ENCODE assay signal across 1 cellular context in genomic region chr1:161621181-161622000, GRCh38.
A peak's percentile ranks its signal among the peaks of the same experiment; 100 is the strongest.
TF ChIP-seq lines count a peak whose summit lies in the region.

No MANE protein-coding gene starts in this region.

TF ChIP-seq in HEK293, 187 proteins besides CTCF, POLR2A, EP300 and RAD21 (continued from another document):
- TF ChIP-seq ZBTB17 (tag by site-specific recombination; IDR thresholded peaks at IDR 0.05), result peak; percentile 96
- TF ChIP-seq PRDM10 (tag by site-specific recombination; IDR thresholded peaks at IDR 0.05), result peak; percentile 44
- TF ChIP-seq GLIS1 (tag by site-specific recombination; IDR thresholded peaks at IDR 0.05), result peak; percentile 11; the same call in 1 of the 2 replicates
- peak; percentile 32; the same call in 1 of the 2 replicates for TF ChIP-seq ZFP69B (tag by site-specific recombination; IDR thresholded peaks at IDR 0.05)
- peak; percentile 73 for TF ChIP-seq ZNF561 (tag by site-specific recombination; IDR thresholded peaks at IDR 0.05; ENCODE audit: borderline replicate concordance)
- peak; percentile 85 for TF ChIP-seq ZNF501 (tag by site-specific recombination; IDR thresholded peaks at IDR 0.05)
- TF ChIP-seq ZNF660 (tag by site-specific recombination; IDR thresholded peaks at IDR 0.05), result peak; percentile 96
- TF ChIP-seq ZNF184 (tag by site-specific recombination; IDR thresholded peaks at IDR 0.05), result peak; percentile 52; the same call in 1 of the 2 replicates
- TF ChIP-seq ZNF24 (tag by site-specific recombination; IDR thresholded peaks at IDR 0.05), result peak; percentile 71; the same call in 1 of the 2 replicates
- 0 out of 2 replicates have a peak, but pooled peaks have one; percentile 32 for TF ChIP-seq ZNF76 (tag by site-specific recombination; IDR thresholded peaks at IDR 0.05; ENCODE audit: borderline replicate concordance, low read depth)
- TF ChIP-seq, protein P1, sequence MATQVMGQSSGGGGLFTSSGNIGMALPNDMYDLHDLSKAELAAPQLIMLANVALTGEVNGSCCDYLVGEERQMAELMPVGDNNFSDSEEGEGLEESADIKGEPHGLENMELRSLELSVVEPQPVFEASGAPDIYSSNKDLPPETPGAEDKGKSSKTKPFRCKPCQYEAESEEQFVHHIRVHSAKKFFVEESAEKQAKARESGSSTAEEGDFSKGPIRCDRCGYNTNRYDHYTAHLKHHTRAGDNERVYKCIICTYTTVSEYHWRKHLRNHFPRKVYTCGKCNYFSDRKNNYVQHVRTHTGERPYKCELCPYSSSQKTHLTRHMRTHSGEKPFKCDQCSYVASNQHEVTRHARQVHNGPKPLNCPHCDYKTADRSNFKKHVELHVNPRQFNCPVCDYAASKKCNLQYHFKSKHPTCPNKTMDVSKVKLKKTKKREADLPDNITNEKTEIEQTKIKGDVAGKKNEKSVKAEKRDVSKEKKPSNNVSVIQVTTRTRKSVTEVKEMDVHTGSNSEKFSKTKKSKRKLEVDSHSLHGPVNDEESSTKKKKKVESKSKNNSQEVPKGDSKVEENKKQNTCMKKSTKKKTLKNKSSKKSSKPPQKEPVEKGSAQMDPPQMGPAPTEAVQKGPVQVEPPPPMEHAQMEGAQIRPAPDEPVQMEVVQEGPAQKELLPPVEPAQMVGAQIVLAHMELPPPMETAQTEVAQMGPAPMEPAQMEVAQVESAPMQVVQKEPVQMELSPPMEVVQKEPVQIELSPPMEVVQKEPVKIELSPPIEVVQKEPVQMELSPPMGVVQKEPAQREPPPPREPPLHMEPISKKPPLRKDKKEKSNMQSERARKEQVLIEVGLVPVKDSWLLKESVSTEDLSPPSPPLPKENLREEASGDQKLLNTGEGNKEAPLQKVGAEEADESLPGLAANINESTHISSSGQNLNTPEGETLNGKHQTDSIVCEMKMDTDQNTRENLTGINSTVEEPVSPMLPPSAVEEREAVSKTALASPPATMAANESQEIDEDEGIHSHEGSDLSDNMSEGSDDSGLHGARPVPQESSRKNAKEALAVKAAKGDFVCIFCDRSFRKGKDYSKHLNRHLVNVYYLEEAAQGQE (tag by site-specific recombination; IDR thresholded peaks at IDR 0.05), result peak; percentile 29; the same call in 1 of the 2 replicates
- TF ChIP-seq ZNF362 (tag by site-specific recombination; IDR thresholded peaks at IDR 0.05), result peak; percentile 88
- peak; percentile 42 for TF ChIP-seq ZNF335 (tag by site-specific recombination; conservative IDR thresholded peaks at IDR 0.05)
- TF ChIP-seq IKZF3 (tag by site-specific recombination; IDR thresholded peaks at IDR 0.05), result 0 out of 2 replicates have a peak, but pooled peaks have one; percentile 18
- TF ChIP-seq KLF10 (tag by site-specific recombination; IDR thresholded peaks at IDR 0.05), result peak; percentile 56; the same call in 1 of the 2 replicates
- TF ChIP-seq ZXDB (tag by site-specific recombination; IDR thresholded peaks at IDR 0.05), result peak; percentile 61
- 0 out of 2 replicates have a peak, but pooled peaks have one; percentile 26 for TF ChIP-seq SP3 (tag by site-specific recombination; IDR thresholded peaks at IDR 0.05)
- TF ChIP-seq, protein P2, sequence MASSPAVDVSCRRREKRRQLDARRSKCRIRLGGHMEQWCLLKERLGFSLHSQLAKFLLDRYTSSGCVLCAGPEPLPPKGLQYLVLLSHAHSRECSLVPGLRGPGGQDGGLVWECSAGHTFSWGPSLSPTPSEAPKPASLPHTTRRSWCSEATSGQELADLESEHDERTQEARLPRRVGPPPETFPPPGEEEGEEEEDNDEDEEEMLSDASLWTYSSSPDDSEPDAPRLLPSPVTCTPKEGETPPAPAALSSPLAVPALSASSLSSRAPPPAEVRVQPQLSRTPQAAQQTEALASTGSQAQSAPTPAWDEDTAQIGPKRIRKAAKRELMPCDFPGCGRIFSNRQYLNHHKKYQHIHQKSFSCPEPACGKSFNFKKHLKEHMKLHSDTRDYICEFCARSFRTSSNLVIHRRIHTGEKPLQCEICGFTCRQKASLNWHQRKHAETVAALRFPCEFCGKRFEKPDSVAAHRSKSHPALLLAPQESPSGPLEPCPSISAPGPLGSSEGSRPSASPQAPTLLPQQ (tag by site-specific recombination; IDR thresholded peaks at IDR 0.05), result 0 out of 2 replicates have a peak, but pooled peaks have one; percentile 45
- TF ChIP-seq ZEB2 (tag by site-specific recombination; IDR thresholded peaks at IDR 0.05), result peak; percentile 76
- TF ChIP-seq MZF1 (tag by site-specific recombination; IDR thresholded peaks at IDR 0.05; ENCODE audit: borderline replicate concordance), result peak; percentile 62; the same call in 1 of the 2 replicates
- peak; percentile 61 for TF ChIP-seq ZSCAN30 (tag by site-specific recombination; IDR thresholded peaks at IDR 0.05)
- TF ChIP-seq ZBTB8A (tag by site-specific recombination; IDR thresholded peaks at IDR 0.05), result peak; percentile 89
- TF ChIP-seq, protein P3, sequence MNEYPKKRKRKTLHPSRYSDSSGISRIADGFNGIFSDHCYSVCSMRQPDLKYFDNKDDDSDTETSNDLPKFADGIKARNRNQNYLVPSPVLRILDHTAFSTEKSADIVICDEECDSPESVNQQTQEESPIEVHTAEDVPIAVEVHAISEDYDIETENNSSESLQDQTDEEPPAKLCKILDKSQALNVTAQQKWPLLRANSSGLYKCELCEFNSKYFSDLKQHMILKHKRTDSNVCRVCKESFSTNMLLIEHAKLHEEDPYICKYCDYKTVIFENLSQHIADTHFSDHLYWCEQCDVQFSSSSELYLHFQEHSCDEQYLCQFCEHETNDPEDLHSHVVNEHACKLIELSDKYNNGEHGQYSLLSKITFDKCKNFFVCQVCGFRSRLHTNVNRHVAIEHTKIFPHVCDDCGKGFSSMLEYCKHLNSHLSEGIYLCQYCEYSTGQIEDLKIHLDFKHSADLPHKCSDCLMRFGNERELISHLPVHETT (tag by site-specific recombination; IDR thresholded peaks at IDR 0.05), result 0 out of 2 replicates have a peak, but pooled peaks have one; percentile 20
